Comparison of ENCODE assay signal across 15 cellular contexts in genomic region chr10:99532194-99532593, GRCh38. TPM values are rescaled to one million over a fixed set of nuclear protein-coding genes. Genes with fewer than 3 reads are reported as not detected.
DNase-seq lines count a peak whose midpoint lies in the region; ATAC-seq and TF ChIP-seq lines count a peak whose summit lies in the region.
"Had no signal": no experiment of that assay in that cellular context is flagged by ENCODE, and none has a peak within 500 bp of the region (broad histone marks: within the 10 kb centered on the region; RNA-seq: fewer than 3 reads in every experiment).

No MANE protein-coding gene starts in this region.

- H3K4me2 ChIP-seq in mesendoderm (ENCODE audit: low read length), result no peak overlapping the region

- peaks cover 66% of the 10 kb centered on the region for H3K27me3 Mint-ChIP-seq in activated naive CD4-positive, alpha-beta T cell treated with anti-CD3 and anti-CD28 coated beads, Interleukin-2, amount 50 U/mL, for 24 hours
- H3K27me3 Mint-ChIP-seq in activated naive CD8-positive, alpha-beta T cell treated with anti-CD3 and anti-CD28 coated beads, Interleukin-2, amount 50 U/mL, for 24 hours, result peaks cover 87% of the 10 kb centered on the region

- H3K4me1 ChIP-seq in muscle layer of duodenum (ENCODE audit: control insufficient read depth in 1 of 2, insufficient read depth in 2 of 2, low read length in 2 of 2) (peaks cover 3 to 23% of the 10 kb centered on the region in 2 donors), ascending aorta (peaks cover 0 to 5% of the 10 kb centered on the region in 2 donors), uterus (peaks cover 0 to 27% of the 10 kb centered on the region in 2 donors), mesendoderm (ENCODE audit: control insufficient read depth, low read depth, low read length) (peaks cover 3% of the 10 kb centered on the region)

- no peak overlapping the region for H3K18ac ChIP-seq in mesendoderm (ENCODE audit: low read length)

- no peak overlapping the region for H2BK120ac ChIP-seq in mesendoderm (ENCODE audit: low read depth, low read length)

- H3K4ac ChIP-seq in mesendoderm (ENCODE audit: low read depth, low read length), result no peak overlapping the region

- H4K8ac ChIP-seq in mesendoderm (ENCODE audit: low read depth, low read length), result no peak overlapping the region

- ATAC-seq in activated naive CD8-positive, alpha-beta T cell treated with anti-CD3 and anti-CD28 coated beads, Interleukin-2, amount 50 U/mL, for 24 hours, result no peak

- H3K79me1 ChIP-seq in mesendoderm (ENCODE audit: low read length), result no peaks in the 10 kb centered on the region

- H2AK5ac ChIP-seq in mesendoderm (ENCODE audit: low read length), result no peak overlapping the region

- TF ChIP-seq POLR2A in uterus (IDR thresholded peaks at IDR 0.05), result no peak

- no peak for TF ChIP-seq CTCF in ascending aorta (IDR thresholded peaks at IDR 0.05)
- no peak for TF ChIP-seq CTCF in uterus (IDR thresholded peaks at IDR 0.05)

- no peak overlapping the region for H3K23ac ChIP-seq in mesendoderm (ENCODE audit: low read length)

- H3K36me3 Mint-ChIP-seq in activated naive CD4-positive, alpha-beta T cell treated with anti-CD3 and anti-CD28 coated beads, Interleukin-2, amount 50 U/mL, for 24 hours, result no peaks in the 10 kb centered on the region
- peaks cover 2% of the 10 kb centered on the region for H3K36me3 Mint-ChIP-seq in activated naive CD8-positive, alpha-beta T cell treated with anti-CD3 and anti-CD28 coated beads, Interleukin-2, amount 50 U/mL, for 24 hours (ENCODE audit: low read depth)

- H3K4me3 Mint-ChIP-seq in activated naive CD4-positive, alpha-beta T cell treated with anti-CD3 and anti-CD28 coated beads, Interleukin-2, amount 50 U/mL, for 24 hours, result peak overlapping the region; percentile 4
- peak overlapping the region; percentile 34 for H3K4me3 Mint-ChIP-seq in activated naive CD8-positive, alpha-beta T cell treated with anti-CD3 and anti-CD28 coated beads, Interleukin-2, amount 50 U/mL, for 24 hours

- peak overlapping the region; percentile 80 for H3K27ac ChIP-seq in muscle layer of duodenum (ENCODE audit: low read length)
- no peak overlapping the region for H3K27ac ChIP-seq in ascending aorta
- H3K27ac ChIP-seq in uterus, result no peak overlapping the region
- no peak overlapping the region for H3K27ac ChIP-seq in mesendoderm (ENCODE audit: low read depth, low read length)
- H3K27ac ChIP-seq: vagina had no signal

- H3K4me3 ChIP-seq in muscle layer of duodenum (ENCODE audit: low read depth in 1 of 2, low read length in 2 of 2) (peak overlapping the region; percentile 74 to 90), ascending aorta (no peak overlapping the region), uterus (no peak overlapping the region), mesendoderm (ENCODE audit: low read length) (no peak overlapping the region)
- H3K4me3 ChIP-seq: vagina had no signal

- H2BK15ac ChIP-seq in mesendoderm (replicated peaks; ENCODE audit: low read depth), result no peak overlapping the region

- H3K4me1 Mint-ChIP-seq in activated naive CD4-positive, alpha-beta T cell treated with anti-CD3 and anti-CD28 coated beads, Interleukin-2, amount 50 U/mL, for 24 hours, result peaks cover 49% of the 10 kb centered on the region
- H3K4me1 Mint-ChIP-seq in activated naive CD8-positive, alpha-beta T cell treated with anti-CD3 and anti-CD28 coated beads, Interleukin-2, amount 50 U/mL, for 24 hours, result peaks cover 49% of the 10 kb centered on the region

- H3K79me2 ChIP-seq in mesendoderm (ENCODE audit: control insufficient read depth, insufficient read depth, low read length), result no peaks in the 10 kb centered on the region

- H4K5ac ChIP-seq in mesendoderm (ENCODE audit: low read length), result no peak overlapping the region

- no peak overlapping the region for H2BK5ac ChIP-seq in mesendoderm (ENCODE audit: low read length)

- no peaks in the 10 kb centered on the region for H3K9me3 Mint-ChIP-seq in activated naive CD4-positive, alpha-beta T cell treated with anti-CD3 and anti-CD28 coated beads, Interleukin-2, amount 50 U/mL, for 24 hours
- H3K9me3 Mint-ChIP-seq in activated naive CD8-positive, alpha-beta T cell treated with anti-CD3 and anti-CD28 coated beads, Interleukin-2, amount 50 U/mL, for 24 hours, result no peaks in the 10 kb centered on the region

- intact Hi-C loops in ascending aorta (cut with DNase I), result no loop called here
- intact Hi-C loops in uterus (cut with DNase I; ENCODE audit: low total_unique reads), result no loop called here

- H3K9me3 ChIP-seq in muscle layer of duodenum (ENCODE audit: control insufficient read depth in 1 of 2, low read length in 2 of 2) (no peaks in the 10 kb centered on the region), ascending aorta (no peaks in the 10 kb centered on the region), uterus (no peaks in the 10 kb centered on the region)
- H3K9me3 ChIP-seq: vagina had no signal

- H3K27ac Mint-ChIP-seq in activated naive CD4-positive, alpha-beta T cell treated with anti-CD3 and anti-CD28 coated beads, Interleukin-2, amount 50 U/mL, for 24 hours, result no peak overlapping the region
- H3K27ac Mint-ChIP-seq in activated naive CD8-positive, alpha-beta T cell treated with anti-CD3 and anti-CD28 coated beads, Interleukin-2, amount 50 U/mL, for 24 hours, result no peak overlapping the region

- H3K27me3 ChIP-seq in muscle layer of duodenum (ENCODE audit: low read depth, low read length), result peaks cover 70% of the 10 kb centered on the region
- peaks cover 11% of the 10 kb centered on the region for H3K27me3 ChIP-seq in ascending aorta
- H3K27me3 ChIP-seq in uterus, result peaks cover 27 to 93% of the 10 kb centered on the region in 2 donors
- H3K27me3 ChIP-seq in mesendoderm (ENCODE audit: insufficient read depth, low read length, poor library complexity), result peaks cover 89% of the 10 kb centered on the region

- no peak for DNase-seq in activated naive CD4-positive, alpha-beta T cell treated with anti-CD3 and anti-CD28 coated beads, Interleukin-2, amount 50 U/mL, for 16 hours
- DNase-seq in activated naive CD8-positive, alpha-beta T cell treated with anti-CD3 and anti-CD28 coated beads, Interleukin-2, amount 50 U/mL, for 24 hours, result no peak
- DNase-seq in UCSD-AML1 (lab: John Stamatoyannopoulos, UW; ENCODE audit: unreplicated experiment), result no peak
- DNase-seq in ascending aorta (ENCODE audit: low spot score in 2 of 2), result no peak
- no peak for DNase-seq in uterus
- DNase-seq in mesendoderm, result no peak
- DNase-seq: DND-41, NCI-H2227 treated with DMSO at 0.1 percent for 48 hours had no signal

- H3K56ac ChIP-seq in mesendoderm (ENCODE audit: low read length), result no peak overlapping the region

- WGBS in mesendoderm (ENCODE audit: extremely low coverage, insufficient coverage, low lambda C conversion rate), result no CpG with 5 or more reads among the region's 11 CpGs

- H3K36me3 ChIP-seq in muscle layer of duodenum (ENCODE audit: control insufficient read depth in 1 of 2, insufficient read depth in 2 of 2, low read length in 2 of 2) (no peaks in the 10 kb centered on the region), ascending aorta (no peaks in the 10 kb centered on the region), uterus (no peaks in the 10 kb centered on the region), mesendoderm (ENCODE audit: control insufficient read depth, insufficient read depth, low read length) (no peaks in the 10 kb centered on the region)
- H3K36me3 ChIP-seq: vagina had no signal

- H3K9ac ChIP-seq in mesendoderm (ENCODE audit: low read length), result no peak overlapping the region

RNA-seq across cellular contexts. Expression of gene NKX2-3, which starts 0.5 kb away (rescaled TPM):
- not detected for total RNA-seq in ascending aorta
- total RNA-seq in uterus, result not detected
- polyA plus RNA-seq in mesendoderm (2013, experiment 1 of 2), result not detected
- polyA plus RNA-seq in mesendoderm (2013, experiment 2 of 2), result not detected
- total RNA-seq: fibroblast of villous mesenchyme; OCI-LY7; T-helper 2 cell treated with Interferon-gamma antibody and Interleukin-4, amounts not matched to agents 100 ng/mL and 5 ng/mL, for 36 hours; vagina had no signal
- polyA plus RNA-seq: keratinocyte had no signal

Comparison
In these comparisons a context has a peak if more than half of its experiments do, and no peak if none do; other contexts are left out.
1. H3K4me3 ChIP-seq: peak in muscle layer of duodenum (2 of 2); none in ascending aorta (0 of 2), uterus (0 of 2) and mesendoderm (single experiment).